8 cellular contexts compared by ENCODE assay signal in genomic region chr2:168119519-168120141, GRCh38.
DNase-seq lines count a peak whose midpoint lies in the region; ATAC-seq, FAIRE-seq and TF ChIP-seq lines count a peak whose summit lies in the region.

No MANE protein-coding gene starts in this region.

- TF ChIP-seq EP300 in Ishikawa (IDR thresholded peaks at IDR 0.05; ENCODE audit: borderline replicate concordance) = no peak

- H3K27ac Mint-ChIP-seq in neural progenitor cell = no peak overlapping the region

- no peaks in the 10 kb centered on the region for H3K4me1 Mint-ChIP-seq in neural progenitor cell

- H3K4me1 ChIP-seq in fibroblast of lung (ENCODE audit: control insufficient read depth, extremely low read depth, insufficient read depth, low read length) = peaks cover 4% of the 10 kb centered on the region
- peaks cover 16% of the 10 kb centered on the region for H3K4me1 ChIP-seq in neural progenitor cell

- no peaks in the 10 kb centered on the region for H3K36me3 ChIP-seq in fibroblast of lung (ENCODE audit: control insufficient read depth, insufficient read depth, low read length)
- H3K36me3 ChIP-seq in neural progenitor cell = no peaks in the 10 kb centered on the region

- peaks cover 3% of the 10 kb centered on the region for H3F3A ChIP-seq in neural progenitor cell (ENCODE audit: low read depth)

- no peak overlapping the region for H3K4me3 ChIP-seq in fibroblast of lung (replicated peaks in 1 of 4; ENCODE audit: control extremely low read depth in 1 of 4, insufficient read depth in 1 of 4, low read depth in 3 of 4, low read length in 4 of 4)
- no peak overlapping the region for H3K4me3 ChIP-seq in neural progenitor cell

- H3K4me2 ChIP-seq in fibroblast of lung (ENCODE audit: extremely low read depth, insufficient read depth, low read length) = no peak overlapping the region
- no peak overlapping the region for H3K4me2 ChIP-seq in neural progenitor cell

- no peak overlapping the region for H3K9ac ChIP-seq in fibroblast of lung (ENCODE audit: insufficient read depth, low read length)
- no peak overlapping the region for H3K9ac ChIP-seq in neural progenitor cell

- no peak overlapping the region for H3K4me3 Mint-ChIP-seq in neural progenitor cell

- H3K27me3 ChIP-seq in fibroblast of lung (ENCODE audit: control insufficient read depth, insufficient read depth, low read length) (no peaks in the 10 kb centered on the region), neural progenitor cell (no peaks in the 10 kb centered on the region)

- no peak for FAIRE-seq in frontal cortex (lab: Jason Lieb, UNC)

- peaks cover 10% of the 10 kb centered on the region for H3K36me3 Mint-ChIP-seq in neural progenitor cell

- peak; percentile 67 for TF ChIP-seq RAD21 in Ishikawa (IDR thresholded peaks at IDR 0.05; ENCODE audit: low read depth)

- H4K20me1 ChIP-seq in fibroblast of lung (ENCODE audit: control insufficient read depth, extremely low read depth, insufficient read depth, low read length) (no peaks in the 10 kb centered on the region), neural progenitor cell (ENCODE audit: low read depth) (no peaks in the 10 kb centered on the region)

- no peaks in the 10 kb centered on the region for H3K27me3 Mint-ChIP-seq in neural progenitor cell (ENCODE audit: insufficient read depth, low read depth)

- H3K27ac ChIP-seq in fibroblast of lung (ENCODE audit: insufficient read depth, low read length) (no peak overlapping the region), neural progenitor cell (no peak overlapping the region)

- no peaks in the 10 kb centered on the region for H3K79me2 ChIP-seq in fibroblast of lung (ENCODE audit: control insufficient read depth, insufficient read depth, low read length)
- no peaks in the 10 kb centered on the region for H3K79me2 ChIP-seq in neural progenitor cell (ENCODE audit: low read depth)

- no peaks in the 10 kb centered on the region for H3K9me3 ChIP-seq in fibroblast of lung (ENCODE audit: control insufficient read depth, insufficient read depth, low read depth, low read length)
- no peaks in the 10 kb centered on the region for H3K9me3 ChIP-seq in neural progenitor cell (ENCODE audit: low read depth)

- peak; percentile 55 for ATAC-seq in GM19351 (IDR thresholded peaks at IDR 0.05; ENCODE audit: unreplicated experiment)
- ATAC-seq in HG03460 (IDR thresholded peaks at IDR 0.05; ENCODE audit: unreplicated experiment) = no peak

- H2AFZ ChIP-seq in fibroblast of lung (ENCODE audit: low read length) (no peak overlapping the region), neural progenitor cell (replicated peaks) (no peak overlapping the region)

- peak; percentile 63 to 69 for TF ChIP-seq CTCF in fibroblast of lung (conservative IDR thresholded peaks at IDR 0.05 in 1 of 2, IDR thresholded peaks at IDR 0.05 in 1 of 2; ENCODE audit: low read depth in 1 of 2, low read length in 2 of 2)
- TF ChIP-seq CTCF in neural progenitor cell (IDR thresholded peaks at IDR 0.05) = peak; percentile 77

- DNase-seq in DMS53 (lab: John Stamatoyannopoulos, UW) (peak; percentile 76), RPMI7951 (ENCODE audit: low read depth) (peak; percentile 66), fibroblast of lung (ENCODE audit: low read depth in 2 of 2) (peak; percentile 58 to 82), neural progenitor cell (ENCODE audit: low spot score) (peak; percentile 74), frontal cortex (ENCODE audit: low spot score in 2 of 2) (no peak)

- no peaks in the 10 kb centered on the region for H3K9me3 Mint-ChIP-seq in neural progenitor cell

TF ChIP-seq in Ishikawa, 13 proteins besides CTCF, POLR2A, EP300 and RAD21:
- TF ChIP-seq FOXM1 (IDR thresholded peaks at IDR 0.05; ENCODE audit: borderline replicate concordance, low read depth) = no peak
- TF ChIP-seq USF1 (IDR thresholded peaks at IDR 0.05) = no peak
- TF ChIP-seq CEBPB (IDR thresholded peaks at IDR 0.05) = no peak
- TF ChIP-seq NFIC (IDR thresholded peaks at IDR 0.05) = no peak
- no peak for TF ChIP-seq CREB1 (IDR thresholded peaks at IDR 0.05; ENCODE audit: low read depth)
- TF ChIP-seq, protein P1, sequence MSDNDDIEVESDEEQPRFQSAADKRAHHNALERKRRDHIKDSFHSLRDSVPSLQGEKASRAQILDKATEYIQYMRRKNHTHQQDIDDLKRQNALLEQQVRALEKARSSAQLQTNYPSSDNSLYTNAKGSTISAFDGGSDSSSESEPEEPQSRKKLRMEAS (IDR thresholded peaks at IDR 0.05) = no peak
- TF ChIP-seq YY1 (IDR thresholded peaks at IDR 0.05; ENCODE audit: low read depth) = no peak
- TF ChIP-seq TAF1 (IDR thresholded peaks at IDR 0.05; ENCODE audit: low read depth) = no peak
- TF ChIP-seq TCF12 (IDR thresholded peaks at IDR 0.05; ENCODE audit: low read depth) = no peak
- no peak for TF ChIP-seq TEAD4 (IDR thresholded peaks at IDR 0.05)
- TF ChIP-seq REST (IDR thresholded peaks at IDR 0.05; ENCODE audit: low read depth) = no peak
- TF ChIP-seq ZBTB7A (IDR thresholded peaks at IDR 0.05; ENCODE audit: low read depth) = no peak
- TF ChIP-seq EGR1 (IDR thresholded peaks at IDR 0.05) = no peak

Comparison
In these comparisons a context has a peak if more than half of its experiments do, and no peak if none do; other contexts are left out.
1. DNase-seq: peak in DMS53 (single experiment), RPMI7951 (single experiment), fibroblast of lung (2 of 2) and neural progenitor cell (single experiment); none in frontal cortex (0 of 2).